1 cellular context compared by ENCODE assay signal in the genomic region with DNA sequence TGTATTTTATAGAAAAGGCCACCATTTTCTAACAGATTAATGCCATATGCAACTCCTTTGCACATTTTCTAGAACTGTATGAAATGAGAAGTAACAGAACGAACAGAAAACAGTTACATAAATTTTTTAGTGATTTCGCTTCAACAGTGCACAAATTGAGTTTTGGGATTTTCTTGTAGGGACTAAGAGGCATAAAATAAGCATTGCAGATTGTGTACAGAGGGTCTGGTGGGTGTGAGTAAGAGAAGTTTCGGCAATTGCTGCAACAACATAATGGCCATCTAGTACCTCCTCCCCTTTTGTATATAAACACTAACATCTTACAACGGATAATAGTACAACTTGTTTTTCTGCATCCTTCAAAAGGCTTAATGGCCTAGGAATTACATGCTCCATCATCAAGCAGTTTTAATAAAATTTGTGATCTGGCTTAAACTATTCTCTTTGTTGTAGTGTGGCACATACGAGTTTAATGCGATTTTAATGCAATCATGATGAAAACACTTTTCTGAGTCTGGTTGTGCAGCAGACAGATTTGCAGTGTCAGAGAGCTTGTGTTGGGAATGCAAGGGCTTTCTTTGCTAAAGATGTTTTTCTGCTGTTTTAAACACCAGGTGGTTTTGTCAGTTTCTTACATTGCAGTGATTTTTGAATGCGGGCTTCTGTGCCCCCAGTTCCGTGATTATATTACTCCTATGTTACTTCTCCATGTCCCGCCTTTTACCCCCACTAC.
TF ChIP-seq lines count a peak whose summit lies in the region.

No MANE protein-coding gene starts in this region.

TF ChIP-seq in HepG2, 621 proteins besides CTCF, POLR2A, EP300 and RAD21 (continued from another document):
- TF ChIP-seq ZNF512 (CRISPR knock-in tag; IDR thresholded peaks at IDR 0.05) (no peak), HIC2 (CRISPR knock-in tag; IDR thresholded peaks at IDR 0.05; ENCODE audit: low read depth) (no peak), ZNF460 (CRISPR knock-in tag; IDR thresholded peaks at IDR 0.05; ENCODE audit: borderline replicate concordance) (no peak), ZNF136 (CRISPR knock-in tag; IDR thresholded peaks at IDR 0.05; ENCODE audit: low read depth) (no peak), ZNF605 (CRISPR knock-in tag; IDR thresholded peaks at IDR 0.05) (no peak), THAP9 (CRISPR knock-in tag; IDR thresholded peaks at IDR 0.05; ENCODE audit: borderline replicate concordance) (no peak), CC2D1A (CRISPR knock-in tag; IDR thresholded peaks at IDR 0.05) (no peak), ZNF646 (CRISPR knock-in tag; IDR thresholded peaks at IDR 0.05) (no peak), SNRNP70 (IDR thresholded peaks at IDR 0.05; ENCODE audit: low read depth, low read length) (no peak), ZC3H13 (CRISPR knock-in tag; IDR thresholded peaks at IDR 0.05) (no peak), MAFF (IDR thresholded peaks at IDR 0.05; ENCODE audit: low read depth, low read length) (no peak), RBM22 (optimal IDR thresholded peaks at IDR 0.05; ENCODE audit: low read length) (no peak), E2F5 (CRISPR knock-in tag; conservative IDR thresholded peaks at IDR 0.05) (no peak), ZNF160 (CRISPR knock-in tag; IDR thresholded peaks at IDR 0.05) (no peak), ZNF614 (CRISPR knock-in tag; IDR thresholded peaks at IDR 0.05; ENCODE audit: borderline replicate concordance) (no peak), CCAR2 (optimal IDR thresholded peaks at IDR 0.05; ENCODE audit: low read depth, low read length) (no peak)
- TF ChIP-seq, protein P1, sequence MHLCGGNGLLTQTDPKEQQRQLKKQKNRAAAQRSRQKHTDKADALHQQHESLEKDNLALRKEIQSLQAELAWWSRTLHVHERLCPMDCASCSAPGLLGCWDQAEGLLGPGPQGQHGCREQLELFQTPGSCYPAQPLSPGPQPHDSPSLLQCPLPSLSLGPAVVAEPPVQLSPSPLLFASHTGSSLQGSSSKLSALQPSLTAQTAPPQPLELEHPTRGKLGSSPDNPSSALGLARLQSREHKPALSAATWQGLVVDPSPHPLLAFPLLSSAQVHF (CRISPR knock-in tag; IDR thresholded peaks at IDR 0.05), result no peak
- TF ChIP-seq, protein P2, sequence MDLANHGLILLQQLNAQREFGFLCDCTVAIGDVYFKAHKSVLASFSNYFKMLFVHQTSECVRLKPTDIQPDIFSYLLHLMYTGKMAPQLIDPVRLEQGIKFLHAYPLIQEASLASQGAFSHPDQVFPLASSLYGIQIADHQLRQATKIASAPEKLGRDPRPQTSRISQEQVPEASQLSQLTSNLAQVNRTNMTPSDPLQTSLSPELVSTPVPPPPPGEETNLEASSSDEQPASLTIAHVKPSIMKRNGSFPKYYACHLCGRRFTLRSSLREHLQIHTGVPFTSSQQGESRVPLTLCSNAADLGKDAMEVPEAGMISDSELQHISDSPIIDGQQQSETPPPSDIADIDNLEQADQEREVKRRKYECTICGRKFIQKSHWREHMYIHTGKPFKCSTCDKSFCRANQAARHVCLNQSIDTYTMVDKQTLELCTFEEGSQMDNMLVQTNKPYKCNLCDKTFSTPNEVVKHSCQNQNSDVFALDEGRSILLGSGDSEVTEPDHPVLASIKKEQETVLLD (CRISPR knock-in tag; IDR thresholded peaks at IDR 0.05; ENCODE audit: low read depth), result no peak
- TF ChIP-seq, protein P3, sequence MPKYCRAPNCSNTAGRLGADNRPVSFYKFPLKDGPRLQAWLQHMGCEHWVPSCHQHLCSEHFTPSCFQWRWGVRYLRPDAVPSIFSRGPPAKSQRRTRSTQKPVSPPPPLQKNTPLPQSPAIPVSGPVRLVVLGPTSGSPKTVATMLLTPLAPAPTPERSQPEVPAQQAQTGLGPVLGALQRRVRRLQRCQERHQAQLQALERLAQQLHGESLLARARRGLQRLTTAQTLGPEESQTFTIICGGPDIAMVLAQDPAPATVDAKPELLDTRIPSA (CRISPR knock-in tag; IDR thresholded peaks at IDR 0.05; ENCODE audit: borderline replicate concordance), result no peak
